Comparison of ENCODE assay signal across 11 cellular contexts in genomic region chr2:241223211-241224067, GRCh38. TPM values are rescaled to one million over a fixed set of nuclear protein-coding genes. Genes with fewer than 3 reads are reported as not detected.
DNase-seq lines count a peak whose midpoint lies in the region; ATAC-seq, FAIRE-seq and TF ChIP-seq lines count a peak whose summit lies in the region.
"Had no signal": no experiment of that assay in that cellular context is flagged by ENCODE, and none has a peak within 500 bp of the region (broad histone marks: within the 10 kb centered on the region; RNA-seq: fewer than 3 reads in every experiment).

No MANE protein-coding gene starts in this region.

- peak overlapping the region; percentile 18 for H3K27ac ChIP-seq in fibroblast of lung (ENCODE audit: insufficient read depth, low read length)
- H3K27ac ChIP-seq: SJCRH30 had no signal

- H3K9ac ChIP-seq in NT2/D1 (ENCODE audit: insufficient read length, low read depth) (peak overlapping the region; percentile 39), fibroblast of lung (ENCODE audit: insufficient read depth, low read length) (no peak overlapping the region)

- peaks cover 2% of the 10 kb centered on the region for H4K20me1 ChIP-seq in fibroblast of lung (ENCODE audit: control insufficient read depth, extremely low read depth, insufficient read depth, low read length)

- FAIRE-seq in GM12891 (lab: Jason Lieb, UNC), result no peak

- no peak overlapping the region for H3K4me2 ChIP-seq in fibroblast of lung (ENCODE audit: extremely low read depth, insufficient read depth, low read length)

- intact Hi-C loops in posterior vena cava (cut with DNase I), result no loop called here

- no peak for TF ChIP-seq CTCF in fibroblast of lung (conservative IDR thresholded peaks at IDR 0.05 in 1 of 2, IDR thresholded peaks at IDR 0.05 in 1 of 2; ENCODE audit: low read depth in 1 of 2, low read length in 2 of 2)

- H3K9me3 ChIP-seq in NT2/D1 (ENCODE audit: insufficient read depth, low read length) (no peaks in the 10 kb centered on the region), fibroblast of lung (ENCODE audit: control insufficient read depth, insufficient read depth, low read depth, low read length) (no peaks in the 10 kb centered on the region)

- no peak for TF ChIP-seq POLR2A in GM12891 (IDR thresholded peaks at IDR 0.05; ENCODE audit: low read depth, low read length)

- H3K79me2 ChIP-seq in fibroblast of lung (ENCODE audit: control insufficient read depth, insufficient read depth, low read length), result no peaks in the 10 kb centered on the region

- no peak for ATAC-seq in activated CD4-positive, CD25-positive, alpha-beta regulatory T cell treated with anti-CD3 and anti-CD28 coated beads, Interleukin-2, amount 50 U/mL, for 24 hours

- DNase-seq in ELF-1 (ENCODE audit: low read depth, low spot score), result peak; percentile 69
- DNase-seq in NT2/D1 (ENCODE audit: low read depth, low spot score), result no peak
- DNase-seq in fibroblast of lung (ENCODE audit: low read depth in 2 of 2), result peak in 1 of 2 donors; percentile 32
- DNase-seq in posterior vena cava (ENCODE audit: low spot score), result peak; percentile 71
- no peak for DNase-seq in GM12891 (ENCODE audit: insufficient read length, low spot score)
- DNase-seq in OCI-M1 (lab: John Stamatoyannopoulos, UW), result no peak
- no peak for DNase-seq in SIG-M5 treated with dmso at 0.1 percent for 504 hours (lab: John Stamatoyannopoulos, UW; ENCODE audit: unreplicated experiment)
- DNase-seq: activated CD4-positive, alpha-beta T cell treated with anti-CD3 and anti-CD28 coated beads, Interleukin-2, amount 10 ng/mL, durations not matched to agents 24 days and 14 days; NCI-H2081 had no signal

- H3K27me3 ChIP-seq in NT2/D1 (ENCODE audit: insufficient read depth, insufficient read length), result no peaks in the 10 kb centered on the region
- no peaks in the 10 kb centered on the region for H3K27me3 ChIP-seq in fibroblast of lung (ENCODE audit: control insufficient read depth, insufficient read depth, low read length)
- H3K27me3 ChIP-seq: SJCRH30 had no signal

- H3K4me3 ChIP-seq in NT2/D1 (ENCODE audit: insufficient read length, low read depth), result no peak overlapping the region
- no peak overlapping the region for H3K4me3 ChIP-seq in fibroblast of lung (replicated peaks in 1 of 4; ENCODE audit: control extremely low read depth in 1 of 4, insufficient read depth in 1 of 4, low read depth in 3 of 4, low read length in 4 of 4)
- H3K4me3 ChIP-seq: SJCRH30 had no signal

- H3K36me3 ChIP-seq in NT2/D1 (ENCODE audit: insufficient read depth, insufficient read length, low read length) (peaks cover 37% of the 10 kb centered on the region), fibroblast of lung (ENCODE audit: control insufficient read depth, insufficient read depth, low read length) (peaks cover 18% of the 10 kb centered on the region)

- H3K4me1 ChIP-seq in NT2/D1 (ENCODE audit: insufficient read depth, insufficient read length) (peaks cover 17% of the 10 kb centered on the region), fibroblast of lung (ENCODE audit: control insufficient read depth, extremely low read depth, insufficient read depth, low read length) (peaks cover 12% of the 10 kb centered on the region)

- H2AFZ ChIP-seq in fibroblast of lung (ENCODE audit: low read length), result no peak overlapping the region

TF ChIP-seq in GM12891, 5 proteins besides CTCF, POLR2A, EP300 and RAD21:
- TF ChIP-seq POLR2AphosphoS5 (IDR thresholded peaks at IDR 0.05; ENCODE audit: low read depth, low read length), result no peak
- no peak for TF ChIP-seq TAF1 (IDR thresholded peaks at IDR 0.05; ENCODE audit: low read depth, low read length)
- TF ChIP-seq POU2F2 (IDR thresholded peaks at IDR 0.05; ENCODE audit: low read depth, low read length), result no peak
- no peak for TF ChIP-seq PAX5 (IDR thresholded peaks at IDR 0.05; ENCODE audit: insufficient read depth, low read length, severe bottlenecking)
- no peak for TF ChIP-seq SPI1 (IDR thresholded peaks at IDR 0.05; ENCODE audit: low read depth, low read length)

RNA-seq across cellular contexts. Expression of gene ANO7, which starts 35.0 kb away (rescaled TPM):
- 0.26 and 0.50 TPM in 2 replicates for total RNA-seq in fibroblast of lung
- polyA plus RNA-seq in fibroblast of lung, result 0.50 and 0.70 TPM in 2 replicates
- 1.1 and 1.4 TPM in 2 replicates for polyA plus RNA-seq in fibroblast of lung (2012)
- polyA minus RNA-seq in fibroblast of lung (ENCODE audit: low replicate concordance), result 2.6 and 3.0 TPM in 2 replicates
- under 1 TPM; 0.32 to 0.95 TPM for total RNA-seq in posterior vena cava
- polyA plus RNA-seq in GM12891 (2012; ENCODE audit: low read depth, missing spikeins), result 1.4 TPM

Comparison
In these comparisons a context has a peak if more than half of its experiments do, and no peak if none do; other contexts are left out.
1. DNase-seq: peak in ELF-1 (single experiment) and posterior vena cava (single experiment); none in NT2/D1 (single experiment), GM12891 (single experiment), OCI-M1 (single experiment) and SIG-M5 treated with dmso at 0.1 percent for 504 hours (single experiment).